Comparison of ENCODE assay signal across 9 cellular contexts in the genomic region with DNA sequence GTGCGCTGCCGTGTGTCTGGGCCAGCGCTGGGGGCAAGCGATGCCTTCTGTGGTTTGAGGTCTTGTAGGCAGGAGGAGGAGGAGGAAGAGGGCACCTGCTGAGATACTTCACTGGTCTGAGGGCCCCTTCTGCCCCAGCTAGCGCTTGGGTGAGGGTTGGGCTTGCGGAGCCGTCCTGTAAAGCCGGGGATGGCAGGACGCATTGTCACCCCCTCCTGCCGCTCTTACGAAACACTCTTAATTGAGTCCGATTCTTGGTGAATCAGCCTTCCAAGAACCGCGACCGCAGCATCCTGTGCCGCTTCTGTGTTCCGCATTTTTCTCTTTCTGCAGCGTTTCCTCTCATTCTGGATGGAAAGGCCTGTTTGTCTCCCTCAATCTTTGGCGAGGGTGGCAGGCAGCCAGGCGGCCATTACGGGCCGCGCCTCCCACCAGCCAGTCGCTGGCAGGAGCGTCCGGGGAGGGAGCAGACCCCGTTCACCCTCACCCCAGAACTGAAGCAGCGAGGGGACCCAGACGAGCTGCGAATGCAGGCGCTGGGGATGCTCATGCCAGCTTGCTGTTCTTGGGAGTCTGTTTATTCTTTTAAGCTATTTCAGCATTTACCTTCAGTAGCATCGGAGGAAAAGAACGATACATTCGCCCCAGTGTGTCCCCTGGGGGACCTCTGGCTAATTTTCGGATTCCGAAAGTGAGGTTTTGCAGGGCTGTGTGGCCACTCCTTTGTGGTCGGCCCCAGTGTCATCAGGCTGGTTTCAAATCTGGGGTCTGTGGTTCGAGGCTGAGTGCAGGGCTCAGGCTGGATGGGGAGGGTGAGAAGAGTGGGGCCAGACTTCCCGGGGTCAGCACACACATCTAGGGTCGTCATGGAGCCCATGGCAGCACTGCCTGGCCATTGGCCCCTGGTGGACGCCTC.
DNase-seq lines count a peak whose midpoint lies in the region; ATAC-seq and TF ChIP-seq lines count a peak whose summit lies in the region.
"Had no signal": no experiment of that assay in that cellular context is flagged by ENCODE, and none has a peak within 500 bp of the region (broad histone marks: within the 10 kb centered on the region; RNA-seq: fewer than 3 reads in every experiment).

No MANE protein-coding gene starts in this region.

- H3K9me3 Mint-ChIP-seq in natural killer cell: no peaks in the 10 kb centered on the region
- H3K9me3 Mint-ChIP-seq in stimulated activated memory B cell treated with anti-CD40 and anti-IgM and Interleukin-4, amounts not matched to agents 10 μg/mL and 1 μg/mL and 100 μg/mL, for 72 hours: no peaks in the 10 kb centered on the region

- H3K27ac ChIP-seq in A673 (ENCODE audit: low read depth, low read length, poor library complexity, severe bottlenecking): peak overlapping the region; percentile 70
- H3K27ac ChIP-seq: C4-2B had no signal

- intact Hi-C loops in A673 (cut with micrococcal nuclease; ENCODE audit: unreplicated experiment) (no loop called here), natural killer cell (cut with micrococcal nuclease) (loop anchor here (1.0 to 2.0 kb wide), 3 partner anchors 10 to 56 kb away; no protein-coding TSS in a partner anchor)

- DNase-seq in A673 (ENCODE audit: low spot score) (peak; percentile 94), NCI-H226 (peak; percentile 94), activated T-cell treated with anti-CD3 and anti-CD28 coated beads for 24 hours (ENCODE audit: low read depth) (peak; percentile 75), epidermal melanocyte (ENCODE audit: insufficient read length, low spot score) (peak; percentile 85), natural killer cell (peak; percentile 69), NCI-H2107 treated with DMSO at 0.1 percent for 48 hours (lab: John Stamatoyannopoulos, UW; ENCODE audit: unreplicated experiment) (no peak)

- no peaks in the 10 kb centered on the region for H3K36me3 ChIP-seq in A673 (ENCODE audit: insufficient read depth, low read length, poor library complexity, severe bottlenecking)

- no peaks in the 10 kb centered on the region for H3K9me3 ChIP-seq in A673 (ENCODE audit: low read depth, low read length, poor library complexity, severe bottlenecking)

- no peaks in the 10 kb centered on the region for H3K27me3 ChIP-seq in A673 (replicated peaks; ENCODE audit: insufficient read depth, low read depth, low read length, poor library complexity)

- POLR2A ChIA-PET in A673 (lab: Charles Lee; ENCODE audit: low non-redundant PET): no interaction called here

- CTCF ChIA-PET in A673 (lab: Charles Lee): no interaction called here

- peak overlapping the region; percentile 95 to 97 for H3K27ac Mint-ChIP-seq in natural killer cell
- H3K27ac Mint-ChIP-seq in stimulated activated memory B cell treated with anti-CD40 and anti-IgM and Interleukin-4, amounts not matched to agents 10 μg/mL and 1 μg/mL and 100 μg/mL, for 72 hours: peak overlapping the region; percentile 77

- no peaks in the 10 kb centered on the region for H3K36me3 Mint-ChIP-seq in natural killer cell
- peaks cover 7% of the 10 kb centered on the region for H3K36me3 Mint-ChIP-seq in stimulated activated memory B cell treated with anti-CD40 and anti-IgM and Interleukin-4, amounts not matched to agents 10 μg/mL and 1 μg/mL and 100 μg/mL, for 72 hours

- H3K4me3 ChIP-seq in A673 (ENCODE audit: low read depth, low read length, poor library complexity, severe bottlenecking): peak overlapping the region; percentile 19

- ATAC-seq in GM21381 (IDR thresholded peaks at IDR 0.05; ENCODE audit: unreplicated experiment): peak; percentile 53
- ATAC-seq in natural killer cell: peak; percentile 77 to 88 (median 79)
- peak; percentile 89 for ATAC-seq in stimulated activated memory B cell treated with anti-CD40 and anti-IgM and Interleukin-4, amounts not matched to agents 10 μg/mL and 1 μg/mL and 100 μg/mL, for 72 hours

- TF ChIP-seq CTCF in A673 (conservative IDR thresholded peaks at IDR 0.05; ENCODE audit: low read depth, low read length) (no peak), natural killer cell (IDR thresholded peaks at IDR 0.05) (no peak)

- BruUV-seq in A673 (replicated peaks; lab: Mats Ljungman, UMichigan): no TSS peak

- H3K4me3 Mint-ChIP-seq in natural killer cell: peak overlapping the region; percentile 92
- peak overlapping the region; percentile 72 for H3K4me3 Mint-ChIP-seq in stimulated activated memory B cell treated with anti-CD40 and anti-IgM and Interleukin-4, amounts not matched to agents 10 μg/mL and 1 μg/mL and 100 μg/mL, for 72 hours

- no peaks in the 10 kb centered on the region for H3K27me3 Mint-ChIP-seq in natural killer cell (ENCODE audit: low read depth in 2 of 2)
- H3K27me3 Mint-ChIP-seq in stimulated activated memory B cell treated with anti-CD40 and anti-IgM and Interleukin-4, amounts not matched to agents 10 μg/mL and 1 μg/mL and 100 μg/mL, for 72 hours: no peaks in the 10 kb centered on the region

- H3K4me1 Mint-ChIP-seq in natural killer cell: peaks cover 54 to 70% of the 10 kb centered on the region in 2 donors
- peaks cover 89% of the 10 kb centered on the region for H3K4me1 Mint-ChIP-seq in stimulated activated memory B cell treated with anti-CD40 and anti-IgM and Interleukin-4, amounts not matched to agents 10 μg/mL and 1 μg/mL and 100 μg/mL, for 72 hours

- H3K4me1 ChIP-seq in A673 (ENCODE audit: insufficient read depth, low read length, poor library complexity, severe bottlenecking): peaks cover 59% of the 10 kb centered on the region
